8 cellular contexts compared by ENCODE assay signal in genomic region chr11:125902927-125903752, GRCh38. TPM values are rescaled to one million over a fixed set of nuclear protein-coding genes. Genes with fewer than 3 reads are reported as not detected.
DNase-seq lines count a peak whose midpoint lies in the region; ATAC-seq and TF ChIP-seq lines count a peak whose summit lies in the region.

PUS3 (minus strand) TSS chr11:125903206; CDS start chr11:125896284, 6,922 bp downstream.

- H3K36me3 Mint-ChIP-seq in activated naive CD8-positive, alpha-beta T cell = peaks cover 4% of the 10 kb centered on the region
- peaks cover 8% of the 10 kb centered on the region for H3K36me3 Mint-ChIP-seq in glutamatergic neuron (ENCODE audit: unreplicated experiment)
- H3K36me3 Mint-ChIP-seq in osteocyte (ENCODE audit: unreplicated experiment) = peaks cover 10% of the 10 kb centered on the region

- peaks cover 12% of the 10 kb centered on the region for H3K27me3 ChIP-seq in thymus (ENCODE audit: control insufficient read depth, insufficient read depth)

- peak within 1 kb of the TSS; percentile 96 for H3K27ac Mint-ChIP-seq in activated naive CD8-positive, alpha-beta T cell
- peak within 1 kb of the TSS; percentile 85 for H3K27ac Mint-ChIP-seq in glutamatergic neuron (ENCODE audit: unreplicated experiment)
- peak within 1 kb of the TSS; percentile 86 for H3K27ac Mint-ChIP-seq in osteocyte (ENCODE audit: unreplicated experiment)

- H3K9me3 Mint-ChIP-seq in activated naive CD8-positive, alpha-beta T cell (ENCODE audit: low read depth) = no peaks in the 10 kb centered on the region
- peaks cover 8% of the 10 kb centered on the region for H3K9me3 Mint-ChIP-seq in glutamatergic neuron (ENCODE audit: unreplicated experiment)
- no peaks in the 10 kb centered on the region for H3K9me3 Mint-ChIP-seq in osteocyte (ENCODE audit: unreplicated experiment)

- peaks cover 14% of the 10 kb centered on the region for H3K4me1 ChIP-seq in thymus (ENCODE audit: control insufficient read depth, insufficient read depth, low read length)

- no peaks in the 10 kb centered on the region for H3K9me3 ChIP-seq in thymus (ENCODE audit: control insufficient read depth)

- H3K27me3 Mint-ChIP-seq in activated naive CD8-positive, alpha-beta T cell = peaks cover 8% of the 10 kb centered on the region
- H3K27me3 Mint-ChIP-seq in glutamatergic neuron (ENCODE audit: unreplicated experiment) (no peaks in the 10 kb centered on the region), osteocyte (ENCODE audit: unreplicated experiment) (peaks cover 36% of the 10 kb centered on the region)

- H3K27ac ChIP-seq in thymus (ENCODE audit: low read depth) = peak within 1 kb of the TSS; percentile 84

- peaks cover 38% of the 10 kb centered on the region for H3K4me1 Mint-ChIP-seq in activated naive CD8-positive, alpha-beta T cell (ENCODE audit: low read depth)
- peaks cover 6% of the 10 kb centered on the region for H3K4me1 Mint-ChIP-seq in glutamatergic neuron (ENCODE audit: low read depth, unreplicated experiment)
- peaks cover 19% of the 10 kb centered on the region for H3K4me1 Mint-ChIP-seq in osteocyte (ENCODE audit: unreplicated experiment)

- TF ChIP-seq CTCF in GM10266 (IDR thresholded peaks at IDR 0.05; ENCODE audit: control insufficient read depth, insufficient read depth, low read depth, missing control alignments) (no peak), glutamatergic neuron (IDR thresholded peaks at IDR 0.05; ENCODE audit: partially characterized antibody, unreplicated experiment) (no peak), osteocyte (IDR thresholded peaks at IDR 0.05) (no peak)

- 2% methylated on average over 31 of the region's 31 CpGs for WGBS in thymus

- H3K36me3 ChIP-seq in thymus (ENCODE audit: control insufficient read depth, insufficient read depth) = no peaks in the 10 kb centered on the region

- DNase-seq in GM10266 (ENCODE audit: extremely low spot score) (peak; percentile 91), NCI-H1105 (lab: John Stamatoyannopoulos, UW) (peak; percentile 96), SKM-1 treated with dmso at 0.1 percent for 144 hours (lab: John Stamatoyannopoulos, UW; ENCODE audit: unreplicated experiment) (peak; percentile 77), glutamatergic neuron (peak; percentile 97), osteocyte (ENCODE audit: extremely low spot score, unreplicated experiment) (peak; percentile 93)

- peak within 1 kb of the TSS; percentile 98 for H3K4me3 Mint-ChIP-seq in activated naive CD8-positive, alpha-beta T cell
- H3K4me3 Mint-ChIP-seq in glutamatergic neuron (ENCODE audit: unreplicated experiment) (peak within 1 kb of the TSS; percentile 88), osteocyte (ENCODE audit: unreplicated experiment) (peak within 1 kb of the TSS; percentile 93)

- H3K4me3 ChIP-seq in thymus (ENCODE audit: low read length) = peak within 1 kb of the TSS; percentile 83

- ATAC-seq in HG02623 (IDR thresholded peaks at IDR 0.05; ENCODE audit: unreplicated experiment) = peak; percentile 98

RNA-seq across cellular contexts. Expression of gene PUS3, which starts in this region (rescaled TPM):
- 12.6 TPM for total RNA-seq in glutamatergic neuron (ENCODE audit: unreplicated experiment)
- total RNA-seq in osteocyte = 10.5 and 14.6 TPM in 2 replicates
- polyA plus RNA-seq in thymus = 17.2 TPM

Comparison
In these comparisons a context has a peak if more than half of its experiments do, and no peak if none do; other contexts are left out.
1. Peak in every context shown above with its lines: DNase-seq, ATAC-seq, H3K4me3 ChIP-seq and H3K27ac ChIP-seq.